1 cellular context compared by ENCODE assay signal in the genomic region with DNA sequence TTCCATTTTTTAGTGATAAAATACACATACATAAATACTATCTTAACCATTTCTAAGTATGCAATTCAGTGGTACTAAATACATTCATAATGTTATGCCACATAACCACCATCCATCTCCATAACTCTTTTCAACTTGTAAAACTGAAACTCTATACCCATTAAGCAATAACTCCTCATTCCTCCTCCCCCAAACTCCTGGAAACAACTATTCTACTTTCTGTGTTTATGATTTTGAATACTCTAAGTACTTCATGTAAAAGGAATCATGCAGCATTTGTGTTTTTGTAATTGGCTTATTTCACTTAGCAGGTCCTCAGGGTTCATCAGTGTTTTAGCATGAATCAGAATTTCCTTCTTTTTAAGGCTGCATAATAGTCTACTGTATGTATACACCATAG.
TF ChIP-seq lines count a peak whose summit lies in the region.

No MANE protein-coding gene starts in this region.

TF ChIP-seq in HEK293, 187 proteins besides CTCF, POLR2A, EP300 and RAD21 (continued from another document):
- TF ChIP-seq, protein P1, sequence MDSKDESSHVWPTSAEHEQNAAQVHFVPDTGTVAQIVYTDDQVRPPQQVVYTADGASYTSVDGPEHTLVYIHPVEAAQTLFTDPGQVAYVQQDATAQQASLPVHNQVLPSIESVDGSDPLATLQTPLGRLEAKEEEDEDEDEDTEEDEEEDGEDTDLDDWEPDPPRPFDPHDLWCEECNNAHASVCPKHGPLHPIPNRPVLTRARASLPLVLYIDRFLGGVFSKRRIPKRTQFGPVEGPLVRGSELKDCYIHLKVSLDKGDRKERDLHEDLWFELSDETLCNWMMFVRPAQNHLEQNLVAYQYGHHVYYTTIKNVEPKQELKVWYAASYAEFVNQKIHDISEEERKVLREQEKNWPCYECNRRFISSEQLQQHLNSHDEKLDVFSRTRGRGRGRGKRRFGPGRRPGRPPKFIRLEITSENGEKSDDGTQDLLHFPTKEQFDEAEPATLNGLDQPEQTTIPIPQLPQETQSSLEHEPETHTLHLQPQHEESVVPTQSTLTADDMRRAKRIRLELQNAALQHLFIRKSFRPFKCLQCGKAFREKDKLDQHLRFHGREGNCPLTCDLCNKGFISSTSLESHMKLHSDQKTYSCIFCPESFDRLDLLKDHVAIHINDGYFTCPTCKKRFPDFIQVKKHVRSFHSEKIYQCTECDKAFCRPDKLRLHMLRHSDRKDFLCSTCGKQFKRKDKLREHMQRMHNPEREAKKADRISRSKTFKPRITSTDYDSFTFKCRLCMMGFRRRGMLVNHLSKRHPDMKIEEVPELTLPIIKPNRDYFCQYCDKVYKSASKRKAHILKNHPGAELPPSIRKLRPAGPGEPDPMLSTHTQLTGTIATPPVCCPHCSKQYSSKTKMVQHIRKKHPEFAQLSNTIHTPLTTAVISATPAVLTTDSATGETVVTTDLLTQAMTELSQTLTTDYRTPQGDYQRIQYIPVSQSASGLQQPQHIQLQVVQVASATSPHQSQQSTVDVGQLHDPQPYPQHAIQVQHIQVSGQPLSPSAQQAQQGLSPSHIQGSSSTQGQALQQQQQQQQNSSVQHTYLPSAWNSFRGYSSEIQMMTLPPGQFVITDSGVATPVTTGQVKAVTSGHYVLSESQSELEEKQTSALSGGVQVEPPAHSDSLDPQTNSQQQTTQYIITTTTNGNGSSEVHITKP (tag by site-specific recombination; IDR thresholded peaks at IDR 0.05): 0 out of 2 replicates have a peak, but pooled peaks have one; percentile 9
- TF ChIP-seq, protein P2, sequence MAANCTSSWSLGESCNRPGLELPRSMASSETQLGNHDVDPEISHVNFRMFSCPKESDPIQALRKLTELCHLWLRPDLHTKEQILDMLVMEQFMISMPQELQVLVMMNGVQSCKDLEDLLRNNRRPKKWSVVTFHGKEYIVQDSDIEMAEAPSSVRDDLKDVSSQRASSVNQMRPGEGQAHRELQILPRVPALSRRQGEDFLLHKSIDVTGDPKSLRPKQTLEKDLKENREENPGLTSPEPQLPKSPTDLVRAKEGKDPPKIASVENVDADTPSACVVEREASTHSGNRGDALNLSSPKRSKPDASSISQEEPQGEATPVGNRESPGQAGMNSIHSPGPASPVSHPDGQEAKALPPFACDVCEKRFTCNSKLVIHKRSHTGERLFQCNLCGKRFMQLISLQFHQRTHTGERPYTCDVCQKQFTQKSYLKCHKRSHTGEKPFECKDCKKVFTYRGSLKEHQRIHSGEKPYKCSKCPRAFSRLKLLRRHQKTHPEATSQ (tag by site-specific recombination; IDR thresholded peaks at IDR 0.05): no peak
- TF ChIP-seq SP7 (tag by site-specific recombination; IDR thresholded peaks at IDR 0.05) (0 out of 2 replicates have a peak, but pooled peaks have one; percentile 19), ZNF416 (tag by site-specific recombination; IDR thresholded peaks at IDR 0.05) (no peak), ZNF366 (tag by site-specific recombination; conservative IDR thresholded peaks at IDR 0.05) (peak; percentile 34; the same call in 1 of the 2 replicates), ZNF146 (tag by site-specific recombination; IDR thresholded peaks at IDR 0.05) (0 out of 2 replicates have a peak, but pooled peaks have one; percentile 12), OSR2 (tag by site-specific recombination; IDR thresholded peaks at IDR 0.05) (peak; percentile 71; the same call in 1 of the 2 replicates), ZNF423 (tag by site-specific recombination; IDR thresholded peaks at IDR 0.05) (no peak)
- TF ChIP-seq, protein P3, sequence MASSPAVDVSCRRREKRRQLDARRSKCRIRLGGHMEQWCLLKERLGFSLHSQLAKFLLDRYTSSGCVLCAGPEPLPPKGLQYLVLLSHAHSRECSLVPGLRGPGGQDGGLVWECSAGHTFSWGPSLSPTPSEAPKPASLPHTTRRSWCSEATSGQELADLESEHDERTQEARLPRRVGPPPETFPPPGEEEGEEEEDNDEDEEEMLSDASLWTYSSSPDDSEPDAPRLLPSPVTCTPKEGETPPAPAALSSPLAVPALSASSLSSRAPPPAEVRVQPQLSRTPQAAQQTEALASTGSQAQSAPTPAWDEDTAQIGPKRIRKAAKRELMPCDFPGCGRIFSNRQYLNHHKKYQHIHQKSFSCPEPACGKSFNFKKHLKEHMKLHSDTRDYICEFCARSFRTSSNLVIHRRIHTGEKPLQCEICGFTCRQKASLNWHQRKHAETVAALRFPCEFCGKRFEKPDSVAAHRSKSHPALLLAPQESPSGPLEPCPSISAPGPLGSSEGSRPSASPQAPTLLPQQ (tag by site-specific recombination; IDR thresholded peaks at IDR 0.05): 0 out of 2 replicates have a peak, but pooled peaks have one; percentile 15
